In the genomic region with DNA sequence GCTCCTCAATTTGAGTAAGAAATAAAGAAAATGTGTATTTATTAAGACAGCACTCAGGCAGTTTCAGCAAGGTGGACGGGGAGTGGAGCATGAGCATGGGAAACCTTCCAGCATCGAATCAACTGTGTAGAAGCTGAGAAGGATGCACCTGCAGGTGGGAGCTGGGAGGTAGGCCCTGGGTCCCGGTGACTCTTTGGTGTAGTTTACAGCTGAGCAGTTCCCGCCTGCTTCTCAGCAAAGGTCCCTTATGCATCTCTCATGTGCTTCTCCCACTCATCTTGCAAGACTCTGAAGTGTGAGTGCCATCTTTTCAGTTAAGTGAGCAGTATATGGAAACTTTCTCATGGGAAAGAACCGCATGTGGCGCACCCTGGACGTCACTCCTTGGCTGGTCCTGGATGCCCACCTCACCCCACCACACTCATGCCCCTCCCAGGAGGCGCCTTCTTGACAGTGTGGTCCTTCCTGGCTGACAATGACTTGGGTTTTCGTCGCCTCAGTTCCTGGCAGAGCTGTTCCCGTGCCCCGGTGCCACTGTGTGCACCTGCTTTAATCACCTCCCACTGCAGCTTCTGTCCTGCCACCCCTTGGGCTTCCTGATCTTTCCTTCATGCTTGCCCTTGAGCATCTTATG, we compare ENCODE assay signal across 1 cellular context.
TF ChIP-seq lines count a peak whose summit lies in the region.

No MANE protein-coding gene starts in this region.

TF ChIP-seq in IMR-90, 13 proteins besides CTCF, POLR2A, EP300 and RAD21 (continued from another document):
- TF ChIP-seq, protein P1, sequence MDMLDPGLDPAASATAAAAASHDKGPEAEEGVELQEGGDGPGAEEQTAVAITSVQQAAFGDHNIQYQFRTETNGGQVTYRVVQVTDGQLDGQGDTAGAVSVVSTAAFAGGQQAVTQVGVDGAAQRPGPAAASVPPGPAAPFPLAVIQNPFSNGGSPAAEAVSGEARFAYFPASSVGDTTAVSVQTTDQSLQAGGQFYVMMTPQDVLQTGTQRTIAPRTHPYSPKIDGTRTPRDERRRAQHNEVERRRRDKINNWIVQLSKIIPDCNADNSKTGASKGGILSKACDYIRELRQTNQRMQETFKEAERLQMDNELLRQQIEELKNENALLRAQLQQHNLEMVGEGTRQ (IDR thresholded peaks at IDR 0.05; ENCODE audit: low read depth, low read length) = no peak
- TF ChIP-seq CEBPB (IDR thresholded peaks at IDR 0.05; ENCODE audit: low read depth, low read length) (no peak), MAZ (IDR thresholded peaks at IDR 0.05; ENCODE audit: borderline replicate concordance, low read depth, low read length) (no peak)
